18 cellular contexts compared by ENCODE assay signal in the genomic region with DNA sequence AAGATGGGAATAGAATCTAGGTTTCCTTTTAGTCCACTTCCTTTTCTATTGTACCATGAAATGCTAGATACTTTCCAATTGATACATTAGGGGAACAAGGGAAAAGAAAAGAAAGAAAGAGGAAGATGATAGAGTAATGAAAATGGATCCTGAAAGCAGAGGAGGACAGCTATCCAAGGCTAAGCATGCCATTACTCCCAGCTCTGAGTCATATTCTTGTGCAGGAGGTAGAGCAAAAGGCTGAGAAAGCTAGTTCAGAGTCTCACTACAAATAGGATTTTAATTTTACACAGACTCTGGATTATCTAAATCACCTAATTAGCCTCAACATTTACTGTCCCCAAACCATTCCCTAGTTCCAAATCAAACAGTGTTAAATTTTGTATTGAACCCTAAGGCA. TPM values are rescaled to one million over a fixed set of nuclear protein-coding genes. Genes with fewer than 3 reads are reported as not detected.
DNase-seq lines count a peak whose midpoint lies in the region; ATAC-seq, FAIRE-seq and TF ChIP-seq lines count a peak whose summit lies in the region.
"Had no signal": no experiment of that assay in that cellular context is flagged by ENCODE, and none has a peak within 500 bp of the region (broad histone marks: within the 10 kb centered on the region; RNA-seq: fewer than 3 reads in every experiment).

No MANE protein-coding gene starts in this region.

- H2AFZ ChIP-seq in astrocyte (ENCODE audit: low read depth, low read length) = no peak overlapping the region

- no peaks in the 10 kb centered on the region for H3K9me3 ChIP-seq in astrocyte (ENCODE audit: insufficient read depth, low read depth, low read length)
- no peaks in the 10 kb centered on the region for H3K9me3 ChIP-seq in naive thymus-derived CD4-positive, alpha-beta T cell (ENCODE audit: control insufficient read depth in 2 of 3, low read length in 3 of 3)
- H3K9me3 ChIP-seq: HAP-1 had no signal

- H3K9me3 Mint-ChIP-seq in astrocyte (ENCODE audit: unreplicated experiment) = no peaks in the 10 kb centered on the region
- H3K9me3 Mint-ChIP-seq in naive thymus-derived CD4-positive, alpha-beta T cell = peaks cover 0 to 2% (median 0%) of the 10 kb centered on the region in 11 donors
- H3K9me3 Mint-ChIP-seq: CD14-positive monocyte had no signal

- H3K27me3 Mint-ChIP-seq in astrocyte (ENCODE audit: low read depth, unreplicated experiment) = no peaks in the 10 kb centered on the region
- peaks cover 0 to 22% (median 4%) of the 10 kb centered on the region in 5 donors for H3K27me3 Mint-ChIP-seq in naive thymus-derived CD4-positive, alpha-beta T cell

- peak; percentile 21 for DNase-seq in EH (ENCODE audit: low read depth)
- peak; percentile 14 for DNase-seq in NCI-H82 treated with DMSO at 0.1 percent for 48 hours (lab: John Stamatoyannopoulos, UW; ENCODE audit: unreplicated experiment)
- DNase-seq in astrocyte (ENCODE audit: low read depth) = peak; percentile 17
- DNase-seq in iris pigment epithelial cell (ENCODE audit: low read depth) = peak; percentile 54
- no peak for DNase-seq in activated T-cell treated with anti-CD3 and anti-CD28 coated beads, Interleukin-2, amount 50 U/mL, for 1 hour
- DNase-seq in NCI-H526 (lab: John Stamatoyannopoulos, UW) = no peak
- no peak for DNase-seq in naive thymus-derived CD4-positive, alpha-beta T cell
- DNase-seq: DMS 273 treated with DMSO at 0.1 percent for 48 hours, MV-4-11, NCI-H1417, NCI-H187 treated with DMSO at 0.1 percent for 48 hours, NCI-H69, RPMI8226 had no signal

- no peaks in the 10 kb centered on the region for H3K79me2 ChIP-seq in astrocyte (ENCODE audit: insufficient read depth, low read length)

- H3K9ac ChIP-seq in astrocyte (ENCODE audit: low read length) = no peak overlapping the region

- peaks cover 18% of the 10 kb centered on the region for H3K4me1 Mint-ChIP-seq in astrocyte (ENCODE audit: low read depth, unreplicated experiment)
- no peaks in the 10 kb centered on the region for H3K4me1 Mint-ChIP-seq in naive thymus-derived CD4-positive, alpha-beta T cell
- H3K4me1 Mint-ChIP-seq: CD14-positive monocyte had no signal

- no peaks in the 10 kb centered on the region for H3K36me3 ChIP-seq in astrocyte (ENCODE audit: insufficient read depth, low read length)
- no peaks in the 10 kb centered on the region for H3K36me3 ChIP-seq in naive thymus-derived CD4-positive, alpha-beta T cell (ENCODE audit: control insufficient read depth in 2 of 3, insufficient read depth in 3 of 3, low read length in 3 of 3)

- POLR2A ChIA-PET in naive thymus-derived CD4-positive, alpha-beta T cell (lab: Charles Lee) = interaction anchor here (0.5 kb wide), 1 partner anchor 25 kb away, joined by 3 read pairs; no protein-coding TSS in a partner anchor

- ATAC-seq in HG03045 (IDR thresholded peaks at IDR 0.05; ENCODE audit: unreplicated experiment) = no peak
- no peak for ATAC-seq in naive thymus-derived CD4-positive, alpha-beta T cell
- ATAC-seq: K562 had no signal

- peak; percentile 37 for FAIRE-seq in astrocyte (lab: Jason Lieb, UNC)
- FAIRE-seq: A204.1, K562 had no signal

- peaks cover 6% of the 10 kb centered on the region for H3K4me1 ChIP-seq in astrocyte (ENCODE audit: insufficient read depth, low read length)
- no peaks in the 10 kb centered on the region for H3K4me1 ChIP-seq in naive thymus-derived CD4-positive, alpha-beta T cell (ENCODE audit: control insufficient read depth in 2 of 2, insufficient read depth in 2 of 2, low read length in 2 of 2)
- H3K4me1 ChIP-seq: HAP-1 had no signal

- H3K27ac ChIP-seq in astrocyte (ENCODE audit: low read depth, low read length) = no peak overlapping the region
- no peak overlapping the region for H3K27ac ChIP-seq in naive thymus-derived CD4-positive, alpha-beta T cell (ENCODE audit: low read depth, low read length)

- H3K27ac Mint-ChIP-seq in astrocyte (ENCODE audit: unreplicated experiment) = no peak overlapping the region
- no peak overlapping the region for H3K27ac Mint-ChIP-seq in naive thymus-derived CD4-positive, alpha-beta T cell
- H3K27ac Mint-ChIP-seq: CD14-positive monocyte had no signal

- H4K20me1 ChIP-seq in astrocyte (ENCODE audit: insufficient read depth, low read length) = no peaks in the 10 kb centered on the region

- no peak overlapping the region for H3K4me2 ChIP-seq in astrocyte (ENCODE audit: low read length)

- peaks cover 4% of the 10 kb centered on the region for H3K36me3 Mint-ChIP-seq in astrocyte (ENCODE audit: low read depth, unreplicated experiment)
- H3K36me3 Mint-ChIP-seq in naive thymus-derived CD4-positive, alpha-beta T cell = no peaks in the 10 kb centered on the region
- H3K36me3 Mint-ChIP-seq: CD14-positive monocyte had no signal

- CTCF ChIA-PET in naive thymus-derived CD4-positive, alpha-beta T cell (lab: Charles Lee) = interaction anchor here (0.6 to 4.4 kb wide), 6 partner anchors 12 to 150 kb away, joined by 3 to 36 read pairs (median 3); a partner anchor contains a TSS

- no peak for TF ChIP-seq CTCF in astrocyte (IDR thresholded peaks at IDR 0.05; ENCODE audit: insufficient read depth, low read depth, low read length)

- H3K4me3 ChIP-seq in astrocyte (ENCODE audit: insufficient read depth, low read depth, low read length) = no peak overlapping the region
- no peak overlapping the region for H3K4me3 ChIP-seq in naive thymus-derived CD4-positive, alpha-beta T cell (ENCODE audit: low read length)
- H3K4me3 ChIP-seq: HAP-1, K562 had no signal

- no peaks in the 10 kb centered on the region for H3K27me3 ChIP-seq in astrocyte (ENCODE audit: insufficient read depth, low read length)
- no peaks in the 10 kb centered on the region for H3K27me3 ChIP-seq in naive thymus-derived CD4-positive, alpha-beta T cell (ENCODE audit: control insufficient read depth in 2 of 2, insufficient read depth in 2 of 2, low read length in 2 of 2)

- intact Hi-C loops in naive thymus-derived CD4-positive, alpha-beta T cell (cut with micrococcal nuclease) = loop anchor here in 1 of 2 donors (5.0 kb wide), 1 partner anchor 945 kb away; no protein-coding TSS in a partner anchor

- H3K4me3 Mint-ChIP-seq in astrocyte (ENCODE audit: unreplicated experiment) = no peak overlapping the region
- H3K4me3 Mint-ChIP-seq in naive thymus-derived CD4-positive, alpha-beta T cell = no peak overlapping the region
- H3K4me3 Mint-ChIP-seq: CD14-positive monocyte had no signal

RNA-seq across cellular contexts. Expression of a gene that starts 23.6 kb away (rescaled TPM):
- 4.7 and 4.9 TPM in 2 replicates for total RNA-seq in astrocyte
- total RNA-seq in naive thymus-derived CD4-positive, alpha-beta T cell = 1 to 10 TPM; 1.8 to 6.4 (median 2.7) TPM
- 1 to 10 TPM; 3.2 to 4.1 TPM for polyA plus RNA-seq in naive thymus-derived CD4-positive, alpha-beta T cell

RNA-seq across cellular contexts. Expression of a gene that starts 23.7 kb away (rescaled TPM):
- 147 and 151 TPM in 2 replicates for total RNA-seq in astrocyte
- total RNA-seq in naive thymus-derived CD4-positive, alpha-beta T cell = 10 to 100 TPM; 22.0 to 37.3 (median 27.6) TPM
- 10 to 100 TPM in 1 of 2 donors, 1 to 10 TPM in 1; 8.2 to 14.2 TPM for polyA plus RNA-seq in naive thymus-derived CD4-positive, alpha-beta T cell

Comparison
In these comparisons a context has a peak if more than half of its experiments do, and no peak if none do; other contexts are left out.
1. DNase-seq: peak in EH (single experiment), NCI-H82 treated with DMSO at 0.1 percent for 48 hours (single experiment), astrocyte (single experiment) and iris pigment epithelial cell (single experiment); none in activated T-cell treated with anti-CD3 and anti-CD28 coated beads, Interleukin-2, amount 50 U/mL, for 1 hour (single experiment), NCI-H526 (0 of 2) and naive thymus-derived CD4-positive, alpha-beta T cell (0 of 9).